In the genomic region with DNA sequence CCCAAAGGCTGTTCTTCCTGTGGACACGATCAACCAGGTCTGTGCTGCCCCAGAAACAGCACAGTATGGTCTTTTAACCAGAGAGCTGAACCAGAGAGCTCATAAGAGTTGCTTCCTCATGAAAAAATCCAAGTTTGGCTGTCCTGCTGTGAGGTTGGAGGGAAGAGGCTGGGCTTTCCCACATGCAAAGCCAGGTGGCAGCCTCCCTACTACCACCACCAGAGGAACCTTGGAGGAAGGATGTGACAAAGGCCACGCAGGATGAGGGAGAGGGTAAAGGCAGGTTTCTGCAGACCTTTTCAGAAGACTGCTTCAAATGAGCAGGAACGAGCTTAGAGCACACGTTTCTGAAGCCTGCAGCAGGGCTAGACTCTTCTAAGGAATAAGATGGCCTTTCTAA, we compare ENCODE assay signal across 18 cellular contexts. TPM values are rescaled to one million over a fixed set of nuclear protein-coding genes. Genes with fewer than 3 reads are reported as not detected.
DNase-seq lines count a peak whose midpoint lies in the region; ATAC-seq, FAIRE-seq and TF ChIP-seq lines count a peak whose summit lies in the region.
"Had no signal": no experiment of that assay in that cellular context is flagged by ENCODE, and none has a peak within 500 bp of the region (broad histone marks: within the 10 kb centered on the region; RNA-seq: fewer than 3 reads in every experiment).

No MANE protein-coding gene starts in this region.

- TF ChIP-seq RAD21 in K562 (CRISPR knock-in tag; conservative IDR thresholded peaks at IDR 0.05 in 1 of 2, IDR thresholded peaks at IDR 0.05 in 1 of 2) = no peak

- H3K4me3 ChIP-seq in K562 (no peak overlapping the region), upper lobe of right lung (no peak overlapping the region)
- H3K4me3 ChIP-seq: A549 had no signal

- no peaks in the 10 kb centered on the region for H3K9me1 ChIP-seq in K562 (ENCODE audit: control insufficient read depth, insufficient read depth, low read length)

- H3K36me3 ChIP-seq in K562 (ENCODE audit: control insufficient read depth, insufficient read depth, low read length) (no peaks in the 10 kb centered on the region), upper lobe of right lung (no peaks in the 10 kb centered on the region)

- no peak for TF ChIP-seq POLR2A in K562 (conservative IDR thresholded peaks at IDR 0.05)

- H3K4me2 ChIP-seq in K562 (ENCODE audit: insufficient read depth, low read length) = no peak overlapping the region
- H3K4me2 ChIP-seq: A549 had no signal

- H2AFZ ChIP-seq in K562 (ENCODE audit: low read depth, low read length) = no peak overlapping the region

- H3K79me2 ChIP-seq in K562 (ENCODE audit: control insufficient read depth, insufficient read depth, low read length) = no peaks in the 10 kb centered on the region

- FAIRE-seq in K562 (lab: Jason Lieb, UNC) = no peak
- FAIRE-seq: A549, D721Med had no signal

- H3K27me3 ChIP-seq in K562 (ENCODE audit: control insufficient read depth in 2 of 2, insufficient read depth in 2 of 2, low read length in 2 of 2) (peaks cover 0 to 7% of the 10 kb centered on the region in 2 experiments; a peak in 2 of 5 replicates), upper lobe of right lung (no peaks in the 10 kb centered on the region)

- CTCF ChIA-PET in K562 (lab: Yijun Ruan, JAX; ENCODE audit: low intra/inter-chr PET ratio) = no interaction called here

- no peaks in the 10 kb centered on the region for H3K4me1 ChIP-seq in K562 (replicated peaks in 1 of 2; ENCODE audit: control insufficient read depth in 2 of 2, insufficient read depth in 2 of 2, low read length in 2 of 2)
- H3K4me1 ChIP-seq in upper lobe of right lung = no peaks in the 10 kb centered on the region
- H3K4me1 ChIP-seq: A549, Caco-2 had no signal

- DNase-seq in DMS53 (lab: John Stamatoyannopoulos, UW) (peak; percentile 10), DMS53 treated with DMSO at 0.1 percent for 48 hours (lab: John Stamatoyannopoulos, UW; ENCODE audit: unreplicated experiment) (no peak), K562 (ENCODE audit: extremely low read depth in 1 of 4, low spot score in 3 of 4) (no peak), iPS-NIHi7 (ENCODE audit: extremely low spot score) (peak; percentile 26), anterior cingulate cortex (lab: John Stamatoyannopoulos, UW) (no peak), upper lobe of right lung (no peak), NCI-H226 (no peak)
- DNase-seq: AML-193; Caco-2; CD4-positive, alpha-beta T cell; DMS79 treated with DMSO at 0.1 percent for 48 hours; GF-D8; HCEC 1CT had no signal

- no peaks in the 10 kb centered on the region; the same call in 1 of the 2 replicates for H4K20me1 ChIP-seq in K562 (replicated peaks; ENCODE audit: control insufficient read depth, insufficient read depth, low read length)

- H3K27ac ChIP-seq in K562 (ENCODE audit: extremely low read depth, low read depth, low read length) (no peak overlapping the region), upper lobe of right lung (no peak overlapping the region)
- H3K27ac ChIP-seq: 22Rv1, A549, C4-2B, HL-60 had no signal

- no peak for TF ChIP-seq EP300 in K562 (IDR thresholded peaks at IDR 0.05; ENCODE audit: low read length)

- intact Hi-C loops in K562 (cut with micrococcal nuclease) = no loop called here
- intact Hi-C loops in upper lobe of right lung (cut with DNase I) = no loop called here

- no TSS peak for BruUV-seq in K562 (replicated peaks; lab: Mats Ljungman, UMichigan)

- ATAC-seq in K562 = peak; percentile 38; the same call in 1 of the 3 replicates
- no peak for ATAC-seq in upper lobe of right lung
- ATAC-seq: A549 had no signal

- in situ Hi-C loops in K562 (cut with MboI) = no loop called here

- 0 out of 6 replicates have a peak, but pooled peaks of 1 of the 3 experiments have one; percentile 15 for TF ChIP-seq CTCF in K562 (IDR thresholded peaks at IDR 0.05 in 2 of 3, conservative IDR thresholded peaks at IDR 0.05 in 1 of 3; ENCODE audit: insufficient read depth in 2 of 3, low read depth in 1 of 3, low read length in 3 of 3)
- TF ChIP-seq CTCF in upper lobe of right lung (IDR thresholded peaks at IDR 0.05) = no peak

- H3K9ac ChIP-seq in K562 (ENCODE audit: insufficient read depth in 1 of 2, low read depth in 2 of 2, low read length in 2 of 2) = no peak overlapping the region

- POLR2A ChIA-PET in K562 (lab: Yijun Ruan, JAX) = interaction anchor here (0.8 to 1.0 kb wide), 2 partner anchors 8 to 11 kb away, joined by 3 read pairs; no protein-coding TSS in a partner anchor

- H3K9me3 ChIP-seq in K562 (replicated peaks; ENCODE audit: control insufficient read depth, insufficient read depth, low read depth, low read length) (no peaks in the 10 kb centered on the region), upper lobe of right lung (no peaks in the 10 kb centered on the region)
- H3K9me3 ChIP-seq: A549, Caco-2 had no signal

- WGBS in K562 (ENCODE audit: insufficient coverage, low coverage, missing lambda C conversion rate) = 0% methylated on average over 4 of the region's 4 CpGs

TF ChIP-seq in K562, 482 proteins besides CTCF, POLR2A, EP300 and RAD21:
- TF ChIP-seq KDM5B (IDR thresholded peaks at IDR 0.05; ENCODE audit: insufficient replicate concordance, low read depth, low read length) (no peak), TARDBP (IDR thresholded peaks at IDR 0.05) (no peak), ZNF3 (CRISPR knock-in tag; IDR thresholded peaks at IDR 0.05) (no peak), FOSL1 (tag; conservative IDR thresholded peaks at IDR 0.05) (no peak), MAZ (CRISPR knock-in tag; conservative IDR thresholded peaks at IDR 0.05 in 1 of 2, IDR thresholded peaks at IDR 0.05 in 1 of 2) (no peak), ZFP36 (IDR thresholded peaks at IDR 0.05; ENCODE audit: low read depth, low read length, partially characterized antibody) (no peak), GATA2 (CRISPR knock-in tag; IDR thresholded peaks at IDR 0.05) (no peak), ZNF551 (CRISPR knock-in tag; IDR thresholded peaks at IDR 0.05) (no peak), ZNF324 (CRISPR knock-in tag; IDR thresholded peaks at IDR 0.05) (no peak)
- TF ChIP-seq, protein P1, sequence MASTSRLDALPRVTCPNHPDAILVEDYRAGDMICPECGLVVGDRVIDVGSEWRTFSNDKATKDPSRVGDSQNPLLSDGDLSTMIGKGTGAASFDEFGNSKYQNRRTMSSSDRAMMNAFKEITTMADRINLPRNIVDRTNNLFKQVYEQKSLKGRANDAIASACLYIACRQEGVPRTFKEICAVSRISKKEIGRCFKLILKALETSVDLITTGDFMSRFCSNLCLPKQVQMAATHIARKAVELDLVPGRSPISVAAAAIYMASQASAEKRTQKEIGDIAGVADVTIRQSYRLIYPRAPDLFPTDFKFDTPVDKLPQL (IDR thresholded peaks at IDR 0.05; ENCODE audit: extremely low read depth, insufficient read length) = no peak

RNA-seq across cellular contexts. Expression of a gene that starts 27.1 kb away (rescaled TPM):
- total RNA-seq in K562 (2011; cell fraction: chromatin; rRNA removed; ENCODE audit: low replicate concordance) = 0.39 and 0.55 TPM in 2 replicates
- total RNA-seq in K562 (2011; cell fraction: nucleolus; rRNA removed) = 0.66 and 0.67 TPM in 2 replicates
- 0.22 and 0.31 TPM in 2 replicates for total RNA-seq in K562 (2011; cell fraction: nucleoplasm; rRNA removed)
- total RNA-seq in K562 (2014; rRNA removed) (0.41 and 0.45 TPM in 2 replicates), K562 (2014; rRNA removed; fragmentation: Illumina TruSeq; extraction: Trizol) (0.13 and 0.22 TPM in 2 replicates), K562 (2015; rRNA removed; fragmentation: Illumina TruSeq; extraction: Trizol) (0.23 and 0.43 TPM in 2 replicates), K562 (2021) (0.35 and 0.36 TPM in 2 replicates), upper lobe of right lung (1.2 TPM)
- polyA plus RNA-seq in K562 (2011; rRNA removed) (0.23 and 0.25 TPM in 2 replicates), K562 (2014; fragmentation: Illumina TruSeq; extraction: Trizol) (0.17 and 0.25 TPM in 2 replicates), K562 (2014; fragmentation: Nextera tagmentation; extraction: Ambion mirVana) (under 1 TPM in 1 of 2 experiments, not detected in 1; 0.04 TPM), K562 (2014; rRNA removed) (0.33 and 0.86 TPM in 2 replicates)
- 0.10 and 0.48 TPM in 2 replicates for polyA plus RNA-seq in K562 (2011; cell fraction: cytosol; rRNA removed)
- 0.29 and 0.31 TPM in 2 replicates for polyA plus RNA-seq in K562 (2011; cell fraction: nucleus; rRNA removed)
- polyA plus RNA-seq in K562 (2012) = 0.15 and 0.35 TPM in 2 replicates
- polyA minus RNA-seq in K562 (2011; rRNA and poly(A)+ RNA removed) = 0.33 and 0.35 TPM in 2 replicates
- polyA minus RNA-seq in K562 (2011; cell fraction: cytosol; rRNA and poly(A)+ RNA removed) = not detected in 2 replicates
- polyA minus RNA-seq in K562 (2011; cell fraction: nucleus; rRNA and poly(A)+ RNA removed) = 0.67 TPM in 2 replicates
- total RNA-seq: Caco-2 had no signal

Comparison
In these comparisons a context has a peak if more than half of its experiments do, and no peak if none do; other contexts are left out.
1. DNase-seq: peak in DMS53 (single experiment) and iPS-NIHi7 (single experiment); none in DMS53 treated with DMSO at 0.1 percent for 48 hours (single experiment), K562 (0 of 4), anterior cingulate cortex (0 of 58), upper lobe of right lung (single experiment) and NCI-H226 (single experiment).